Comparison of ENCODE assay signal across 21 cellular contexts in genomic region chr2:134293719-134294537, GRCh38. TPM values are rescaled to one million over a fixed set of nuclear protein-coding genes. Genes with fewer than 3 reads are reported as not detected.
A peak's percentile ranks its signal among the peaks of the same experiment; 100 is the strongest.
DNase-seq lines count a peak whose midpoint lies in the region; ATAC-seq and TF ChIP-seq lines count a peak whose summit lies in the region.
"Had no signal": no experiment of that assay in that cellular context is flagged by ENCODE, and none has a peak within 500 bp of the region (broad histone marks: within the 10 kb centered on the region; RNA-seq: fewer than 3 reads in every experiment).

No MANE protein-coding gene starts in this region.

- H3K27ac ChIP-seq in neutrophil (peak overlapping the region; percentile 97), substantia nigra (ENCODE audit: low read depth, low read length, poor library complexity, severe bottlenecking) (no peak overlapping the region)
- H3K27ac ChIP-seq: lower lobe of right lung, SJSA1 had no signal

- no peaks in the 10 kb centered on the region for H3K36me3 ChIP-seq in neutrophil
- H3K36me3 ChIP-seq: lower lobe of right lung, SJSA1 had no signal

- H3K9me3 ChIP-seq in neutrophil = no peaks in the 10 kb centered on the region
- H3K9me3 ChIP-seq: lower lobe of right lung, SJSA1 had no signal

- H3K4me3 Mint-ChIP-seq in activated naive CD8-positive, alpha-beta T cell treated with anti-CD3 and anti-CD28 coated beads for 36 hours = no peak overlapping the region

- peak; percentile 8 for DNase-seq in COLO829 (ENCODE audit: low spot score)
- DNase-seq in activated naive CD8-positive, alpha-beta T cell treated with anti-CD3 and anti-CD28 coated beads for 36 hours = no peak
- no peak for DNase-seq in NCI-H526 treated with DMSO at 0.1 percent for 48 hours (lab: John Stamatoyannopoulos, UW)
- DNase-seq in substantia nigra (lab: John Stamatoyannopoulos, UW) = no peak
- DNase-seq in GM03348 (ENCODE audit: low spot score) = no peak
- DNase-seq: amniotic stem cell; effector CD4-positive, alpha-beta T cell; GOT3; lower lobe of right lung; NCI-H1048; NCI-H2107; NCI-H524 treated with DMSO at 0.1 percent for 48 hours; PC-3; T-helper 9 cell had no signal

- H3K4me3 ChIP-seq in neutrophil (ENCODE audit: low read depth in 1 of 2, low read length in 1 of 2) = peak overlapping the region; percentile 15 to 25
- H3K4me3 ChIP-seq: K562, lower lobe of right lung, SJSA1 had no signal

- no peaks in the 10 kb centered on the region for H3K27me3 ChIP-seq in neutrophil
- H3K27me3 ChIP-seq: SJSA1 had no signal

- H3K36me3 Mint-ChIP-seq in activated naive CD8-positive, alpha-beta T cell treated with anti-CD3 and anti-CD28 coated beads for 36 hours = peaks cover 30% of the 10 kb centered on the region

- H3K4me1 Mint-ChIP-seq in activated naive CD8-positive, alpha-beta T cell treated with anti-CD3 and anti-CD28 coated beads for 36 hours = peaks cover 32% of the 10 kb centered on the region

- H3K27ac Mint-ChIP-seq in activated naive CD8-positive, alpha-beta T cell treated with anti-CD3 and anti-CD28 coated beads for 36 hours = peak overlapping the region; percentile 13
- H3K27ac Mint-ChIP-seq: activated T-helper 2 cell treated with anti-CD3 and anti-CD28 coated beads, Interferon-gamma antibody, Interleukin-2, Interleukin-4, amounts not matched to agents 10 μg/mL and 5 μg/mL and 100 μg/mL, durations not matched to agents 14 hours and 24 hours and 36 hours had no signal

- H3K27me3 Mint-ChIP-seq in activated naive CD8-positive, alpha-beta T cell treated with anti-CD3 and anti-CD28 coated beads for 36 hours = no peaks in the 10 kb centered on the region

- TF ChIP-seq CTCF in neutrophil (IDR thresholded peaks at IDR 0.05) = no peak

- H3K4me1 ChIP-seq in neutrophil (ENCODE audit: control insufficient read depth in 1 of 2, insufficient read depth in 1 of 2, low read depth in 1 of 2, low read length in 1 of 2) = peaks cover 81 to 85% of the 10 kb centered on the region in 2 experiments
- H3K4me1 ChIP-seq: SJSA1 had no signal

- no peaks in the 10 kb centered on the region for H3K9me3 Mint-ChIP-seq in activated naive CD8-positive, alpha-beta T cell treated with anti-CD3 and anti-CD28 coated beads for 36 hours
- H3K9me3 Mint-ChIP-seq: activated T-helper 2 cell treated with anti-CD3 and anti-CD28 coated beads, Interferon-gamma antibody, Interleukin-2, Interleukin-4, amounts not matched to agents 10 μg/mL and 5 μg/mL and 100 μg/mL, durations not matched to agents 14 hours and 24 hours and 36 hours had no signal

- ATAC-seq in HG03432 (IDR thresholded peaks at IDR 0.05; ENCODE audit: unreplicated experiment) (peak; percentile 29), HG03342 (IDR thresholded peaks at IDR 0.05; ENCODE audit: unreplicated experiment) (no peak)
- ATAC-seq: activated CD4-positive, CD25-positive, alpha-beta regulatory T cell treated with anti-CD3 and anti-CD28 coated beads, Interleukin-2, amount 50 U/mL, for 24 hours; K562; lower lobe of right lung; PC-3 had no signal

RNA-seq across cellular contexts. Expression of gene MGAT5, which starts 40.1 kb away (rescaled TPM):
- total RNA-seq in activated naive CD8-positive, alpha-beta T cell treated with anti-CD3 and anti-CD28 coated beads for 36 hours = 10 to 100 TPM; 34.0 to 34.5 TPM
